13 cellular contexts compared by ENCODE assay signal in genomic region chr3:51343918-51344687, GRCh38. TPM values are rescaled to one million over a fixed set of nuclear protein-coding genes. Genes with fewer than 3 reads are reported as not detected.
A peak's percentile ranks its signal among the peaks of the same experiment; 100 is the strongest.
DNase-seq lines count a peak whose midpoint lies in the region; ATAC-seq and TF ChIP-seq lines count a peak whose summit lies in the region.
"Had no signal": no experiment of that assay in that cellular context is flagged by ENCODE, and none has a peak within 500 bp of the region (broad histone marks: within the 10 kb centered on the region; RNA-seq: fewer than 3 reads in every experiment).

No MANE protein-coding gene starts in this region.

- H3K4me3 ChIP-seq in adipocyte (ENCODE audit: low read length) (peak overlapping the region; percentile 35), fibroblast of the aortic adventitia (ENCODE audit: low read depth, low read length) (no peak overlapping the region), suprapubic skin (no peak overlapping the region), spleen (no peak overlapping the region)

- H3K36me3 ChIP-seq in adipocyte (ENCODE audit: control insufficient read depth, insufficient read depth, low read length, severe bottlenecking): no peaks in the 10 kb centered on the region
- no peaks in the 10 kb centered on the region for H3K36me3 ChIP-seq in suprapubic skin
- no peaks in the 10 kb centered on the region for H3K36me3 ChIP-seq in spleen

- H3K9ac ChIP-seq in adipocyte (ENCODE audit: low read length): peak overlapping the region; percentile 73

- 78% methylated on average over 7 of the region's 7 CpGs for WGBS in suprapubic skin
- WGBS in spleen, 5 donors: 81 to 95% (median 84%) methylated on average over 7 of the region's 7 CpGs

- intact Hi-C loops in spleen (cut with DNase I; ENCODE audit: low total_unique reads): no loop called here

- H3K4me1 ChIP-seq in adipocyte (ENCODE audit: control insufficient read depth, insufficient read depth, low read length): peaks cover 41% of the 10 kb centered on the region
- H3K4me1 ChIP-seq in suprapubic skin: peaks cover 20% of the 10 kb centered on the region
- no peaks in the 10 kb centered on the region for H3K4me1 ChIP-seq in spleen

- TF ChIP-seq EP300 in suprapubic skin (IDR thresholded peaks at IDR 0.05): no peak

- TF ChIP-seq POLR2A in suprapubic skin (IDR thresholded peaks at IDR 0.05): no peak
- no peak for TF ChIP-seq POLR2A in spleen (IDR thresholded peaks at IDR 0.05)

- H3K27me3 ChIP-seq in adipocyte (replicated peaks; ENCODE audit: control insufficient read depth, insufficient read depth, low read length): no peaks in the 10 kb centered on the region
- no peaks in the 10 kb centered on the region for H3K27me3 ChIP-seq in suprapubic skin
- peaks cover 0 to 2% (median 0%) of the 10 kb centered on the region in 7 donors for H3K27me3 ChIP-seq in spleen (replicated peaks in 1 of 7)

- TF ChIP-seq CTCF in fibroblast of the aortic adventitia (IDR thresholded peaks at IDR 0.05; ENCODE audit: insufficient read depth, low read length): no peak
- TF ChIP-seq CTCF in suprapubic skin (IDR thresholded peaks at IDR 0.05): no peak
- TF ChIP-seq CTCF in spleen (IDR thresholded peaks at IDR 0.05 in 8 of 11, conservative IDR thresholded peaks at IDR 0.05 in 3 of 11): no peak

- no peaks in the 10 kb centered on the region for H3K9me3 ChIP-seq in adipocyte (ENCODE audit: control insufficient read depth, low read length)
- H3K9me3 ChIP-seq in suprapubic skin: no peaks in the 10 kb centered on the region
- peaks cover 0 to 4% (median 0%) of the 10 kb centered on the region in 8 donors for H3K9me3 ChIP-seq in spleen

- no peak for ATAC-seq in HG03159 (IDR thresholded peaks at IDR 0.05; ENCODE audit: unreplicated experiment)
- ATAC-seq: naive thymus-derived CD4-positive, alpha-beta T cell had no signal

- DNase-seq in H4 (ENCODE audit: low spot score): peak; percentile 65
- peak; percentile 83 for DNase-seq in adipocyte (ENCODE audit: low read depth)
- DNase-seq in fibroblast of the aortic adventitia (ENCODE audit: low read depth): peak; percentile 85
- peak in 1 of 2 donors; percentile 75 for DNase-seq in suprapubic skin (ENCODE audit: low spot score in 2 of 2)
- no peak for DNase-seq in activated CD4-positive, alpha-beta T cell treated with anti-CD3 and anti-CD28 coated beads for 1 hour
- no peak for DNase-seq in NCI-H446 treated with DMSO at 0.1 percent for 48 hours (lab: John Stamatoyannopoulos, UW)
- no peak for DNase-seq in spleen
- DNase-seq: activated CD4-positive, alpha-beta T cell treated with anti-CD3 and anti-CD28 coated beads, Interleukin-2, amount 10 ng/mL, durations not matched to agents 7 days and 5 days; activated naive CD8-positive, alpha-beta T cell treated with anti-CD3 and anti-CD28 coated beads for 36 hours; DMS79 treated with DMSO at 0.1 percent for 48 hours; kidney; naive thymus-derived CD4-positive, alpha-beta T cell had no signal

- H3K27ac ChIP-seq in suprapubic skin: peak overlapping the region; percentile 26
- H3K27ac ChIP-seq in spleen: no peak overlapping the region

RNA-seq across cellular contexts. Expression of gene MANF, which starts 41.0 kb away (rescaled TPM):
- total RNA-seq in H4 (2014; rRNA removed; shearing (Covaris generic)): 135 and 150 TPM in 2 replicates
- total RNA-seq in fibroblast of the aortic adventitia (ENCODE audit: low replicate concordance) (64.5 and 68.3 TPM in 2 replicates), suprapubic skin (10 to 100 TPM; 21.7 to 64.0 (median 52.8) TPM), spleen (10 to 100 TPM; 32.0 to 85.8 (median 51.0) TPM)
- 10 to 100 TPM; 31.8 to 46.7 (median 38.0) TPM for polyA plus RNA-seq in spleen

RNA-seq across cellular contexts. Expression of gene RBM15B, which starts 47.0 kb away (rescaled TPM):
- 9.0 and 10.6 TPM in 2 replicates for total RNA-seq in H4 (2014; rRNA removed; shearing (Covaris generic))
- 28.6 and 32.5 TPM in 2 replicates for total RNA-seq in fibroblast of the aortic adventitia (ENCODE audit: low replicate concordance)
- 10 to 100 TPM; 33.6 to 50.9 (median 41.7) TPM for total RNA-seq in suprapubic skin
- total RNA-seq in spleen: 10 to 100 TPM; 19.7 to 34.6 (median 29.0) TPM
- polyA plus RNA-seq in spleen: 10 to 100 TPM in 1 of 3 donors, 1 to 10 TPM in 2; 6.4 to 10.7 (median 7.4) TPM

Comparison
In these comparisons a context has a peak if more than half of its experiments do, and no peak if none do; other contexts are left out.
1. DNase-seq: peak in H4 (single experiment), adipocyte (single experiment) and fibroblast of the aortic adventitia (single experiment); none in activated CD4-positive, alpha-beta T cell treated with anti-CD3 and anti-CD28 coated beads for 1 hour (single experiment), NCI-H446 treated with DMSO at 0.1 percent for 48 hours (single experiment) and spleen (single experiment).